8 cellular contexts compared by ENCODE assay signal in genomic region chr14:100213956-100214767, GRCh38. TPM values are rescaled to one million over a fixed set of nuclear protein-coding genes. Genes with fewer than 3 reads are reported as not detected.
DNase-seq lines count a peak whose midpoint lies in the region; ATAC-seq and TF ChIP-seq lines count a peak whose summit lies in the region.

No MANE protein-coding gene starts in this region.

- no peak for TF ChIP-seq RAD21 in IMR-90 (IDR thresholded peaks at IDR 0.05; ENCODE audit: low read length)

- peaks cover 7% of the 10 kb centered on the region for H3K4me1 ChIP-seq in IMR-90 (ENCODE audit: control insufficient read depth, insufficient read depth, low read length)
- peaks cover 11% of the 10 kb centered on the region for H3K4me1 ChIP-seq in OCI-LY1 (ENCODE audit: insufficient read depth, low read length, severe bottlenecking)
- H3K4me1 ChIP-seq in esophagus muscularis mucosa, result peaks cover 11 to 24% (median 19%) of the 10 kb centered on the region in 4 donors

- H3K18ac ChIP-seq in IMR-90 (ENCODE audit: low read depth, low read length), result peak overlapping the region; percentile 87; the same call in 1 of the 2 replicates

- peak overlapping the region; percentile 95 for H2AK9ac ChIP-seq in IMR-90 (replicated peaks; ENCODE audit: low read depth, low read length, poor library complexity)

- H3K4me3 ChIP-seq in IMR-90 (ENCODE audit: insufficient read depth, low read depth, low read length) (peak overlapping the region; percentile 95), OCI-LY1 (ENCODE audit: low read depth, low read length, poor library complexity, severe bottlenecking) (peak overlapping the region; percentile 73), esophagus muscularis mucosa (peak overlapping the region; percentile 90 to 98 (median 93))

- TF ChIP-seq POLR2A in IMR-90 (IDR thresholded peaks at IDR 0.05; ENCODE audit: low read depth, low read length) (peak; percentile 64), esophagus muscularis mucosa (IDR thresholded peaks at IDR 0.05; ENCODE audit: low read depth) (peak; percentile 53)

- H3K27ac Mint-ChIP-seq in stimulated activated effector memory CD8-positive, alpha-beta T cell treated with anti-CD3 and anti-CD28 coated beads, Interleukin-12 subunit alpha, Interleukin-12 subunit beta, amount 100 ng/mL, for 72 hours, result peak overlapping the region; percentile 91

- no peaks in the 10 kb centered on the region for H3K9me2 ChIP-seq in OCI-LY1 (ENCODE audit: low read depth, low read length)

- H3K79me1 ChIP-seq in IMR-90 (ENCODE audit: low read depth in 1 of 2, low read length in 2 of 2), result peaks cover 0 to 18% of the 10 kb centered on the region in 2 experiments; a peak in 3 of 4 replicates

- H3K4me1 Mint-ChIP-seq in stimulated activated effector memory CD8-positive, alpha-beta T cell treated with anti-CD3 and anti-CD28 coated beads, Interleukin-12 subunit alpha, Interleukin-12 subunit beta, amount 100 ng/mL, for 72 hours, result peaks cover 34% of the 10 kb centered on the region

- H3K27me3 ChIP-seq in IMR-90 (ENCODE audit: control insufficient read depth, insufficient read depth, low read length) (no peaks in the 10 kb centered on the region), OCI-LY1 (ENCODE audit: insufficient read depth, low read length) (no peaks in the 10 kb centered on the region), esophagus muscularis mucosa (no peaks in the 10 kb centered on the region)

- BruUV-seq in IMR-90 (replicated peaks; lab: Mats Ljungman, UMichigan), result no TSS peak

- H4K20me1 ChIP-seq in IMR-90 (ENCODE audit: insufficient read depth, low read length) (no peaks in the 10 kb centered on the region), OCI-LY1 (ENCODE audit: insufficient read depth, low read length) (no peaks in the 10 kb centered on the region)

- POLR2A ChIA-PET in IMR-90 (lab: Charles Lee; ENCODE audit: unreplicated experiment), result no interaction called here

- peak overlapping the region; percentile 84 for H3K14ac ChIP-seq in IMR-90 (replicated peaks; ENCODE audit: low read depth, low read length)

- peak overlapping the region; percentile 33; the same call in 1 of the 2 replicates for H2BK120ac ChIP-seq in IMR-90 (ENCODE audit: low read depth, low read length)

- H3K79me2 ChIP-seq in OCI-LY1 (ENCODE audit: insufficient read depth, low read length), result no peaks in the 10 kb centered on the region

- H4K91ac ChIP-seq in IMR-90 (ENCODE audit: insufficient read depth, low read depth, low read length), result peak overlapping the region; percentile 82

- H3K9me3 Mint-ChIP-seq in stimulated activated effector memory CD8-positive, alpha-beta T cell treated with anti-CD3 and anti-CD28 coated beads, Interleukin-12 subunit alpha, Interleukin-12 subunit beta, amount 100 ng/mL, for 72 hours, result no peaks in the 10 kb centered on the region

- intact Hi-C loops in IMR-90 (cut with micrococcal nuclease) (no loop called here), esophagus muscularis mucosa (cut with DNase I) (loop anchor here (2.0 kb wide), 1 partner anchor 23 kb away; no protein-coding TSS in a partner anchor)

- peak overlapping the region; percentile 35; the same call in 1 of the 2 replicates for H2AK5ac ChIP-seq in IMR-90 (ENCODE audit: low read depth, low read length)

- no peaks in the 10 kb centered on the region; the same call in 1 of the 2 replicates for H3K9me1 ChIP-seq in IMR-90 (ENCODE audit: insufficient read depth, low read length)

- no peak overlapping the region for H2BK5ac ChIP-seq in IMR-90 (ENCODE audit: low read depth, low read length, poor library complexity, severe bottlenecking)

- in situ Hi-C loops in IMR-90 (cut with MboI; ENCODE audit: low sequenced_read_pairs), result no loop called here

- H4K5ac ChIP-seq in IMR-90 (ENCODE audit: low read depth, low read length), result peak overlapping the region; percentile 95

- H3F3A ChIP-seq in OCI-LY1 (ENCODE audit: insufficient read depth, low read length), result no peaks in the 10 kb centered on the region

- TF ChIP-seq CTCF in IMR-90 (conservative IDR thresholded peaks at IDR 0.05; ENCODE audit: low read depth, low read length), result no peak
- no peak for TF ChIP-seq CTCF in OCI-LY1 (IDR thresholded peaks at IDR 0.05; ENCODE audit: low read length)
- TF ChIP-seq CTCF in esophagus muscularis mucosa (IDR thresholded peaks at IDR 0.05), result no peak

- dilution Hi-C loops in IMR-90 (cut with HindIII; ENCODE audit: low sequenced_read_pairs, unreplicated experiment), result no loop called here

- H3K4me2 ChIP-seq in IMR-90 (ENCODE audit: low read depth, low read length) (peak overlapping the region; percentile 97), OCI-LY1 (ENCODE audit: low read length) (peak overlapping the region; percentile 77)

- DNase-seq in DMS114 treated with DMSO at 0.1 percent for 48 hours (lab: John Stamatoyannopoulos, UW; ENCODE audit: unreplicated experiment), result peak; percentile 58
- peak; percentile 37 for DNase-seq in IMR-90
- peak; percentile 95 for DNase-seq in activated T-cell treated with anti-CD3 and anti-CD28 coated beads for 48 hours (ENCODE audit: low read depth)
- peak; percentile 95 for DNase-seq in esophagus muscularis mucosa (ENCODE audit: extremely low spot score)
- peak; percentile 70 for DNase-seq in myocyte (ENCODE audit: low read depth)
- peak; percentile 84 to 92 for DNase-seq in stimulated activated effector memory CD8-positive, alpha-beta T cell treated with anti-CD3 and anti-CD28 coated beads, Interleukin-12 subunit alpha, Interleukin-12 subunit beta, amount 100 ng/mL, for 72 hours (ENCODE audit: low spot score in 2 of 2)

- peak overlapping the region; percentile 30; the same call in 1 of the 2 replicates for H3K56ac ChIP-seq in IMR-90 (ENCODE audit: extremely low read depth, insufficient read depth, low read length)

- 2% methylated on average over 23 of the region's 90 CpGs; no CpG with 5 or more reads in 1 of the 2 experiments for WGBS in IMR-90 (ENCODE audit: extremely low coverage in 2 of 2, insufficient read length in 1 of 2), 2 experiments
- WGBS in esophagus muscularis mucosa, result 9% methylated on average over 7 of the region's 90 CpGs

- CTCF ChIA-PET in IMR-90 (lab: Yijun Ruan, JAX), result interaction anchor here (0.8 to 1.1 kb wide), 2 partner anchors 19 to 23 kb away, joined by 3 read pairs; no protein-coding TSS in a partner anchor

- no peak overlapping the region for H2BK15ac ChIP-seq in IMR-90 (ENCODE audit: low read depth, low read length)

- no peaks in the 10 kb centered on the region for H3K9me3 ChIP-seq in IMR-90 (ENCODE audit: control insufficient read depth, insufficient read depth, low read length)
- H3K9me3 ChIP-seq in OCI-LY1 (ENCODE audit: low read length), result no peaks in the 10 kb centered on the region
- no peaks in the 10 kb centered on the region for H3K9me3 ChIP-seq in esophagus muscularis mucosa

- H2AFZ ChIP-seq in IMR-90 (replicated peaks; ENCODE audit: low read length, poor library complexity) (peak overlapping the region; percentile 96), OCI-LY1 (ENCODE audit: low read length) (no peak overlapping the region)

- H2BK20ac ChIP-seq in IMR-90 (ENCODE audit: low read depth, low read length), result no peak overlapping the region

- H3K4me3 Mint-ChIP-seq in stimulated activated effector memory CD8-positive, alpha-beta T cell treated with anti-CD3 and anti-CD28 coated beads, Interleukin-12 subunit alpha, Interleukin-12 subunit beta, amount 100 ng/mL, for 72 hours, result peak overlapping the region; percentile 76

- H3K4ac ChIP-seq in IMR-90 (ENCODE audit: low read depth, low read length), result peak overlapping the region; percentile 66

- H3K9ac ChIP-seq in IMR-90 (ENCODE audit: low read depth, low read length), result peak overlapping the region; percentile 78
- peak overlapping the region; percentile 84 for H3K9ac ChIP-seq in OCI-LY1 (ENCODE audit: low read length)

- peaks cover 5% of the 10 kb centered on the region for H3K36me3 Mint-ChIP-seq in stimulated activated effector memory CD8-positive, alpha-beta T cell treated with anti-CD3 and anti-CD28 coated beads, Interleukin-12 subunit alpha, Interleukin-12 subunit beta, amount 100 ng/mL, for 72 hours

- peak; percentile 94 for ATAC-seq in GM21529 (IDR thresholded peaks at IDR 0.05; ENCODE audit: unreplicated experiment)
- peak; percentile 96 for ATAC-seq in IMR-90 (ENCODE audit: low read depth)
- peak; percentile 95 for ATAC-seq in stimulated activated effector memory CD8-positive, alpha-beta T cell treated with anti-CD3 and anti-CD28 coated beads, Interleukin-12 subunit alpha, Interleukin-12 subunit beta, amount 100 ng/mL, for 72 hours

- TF ChIP-seq EP300 in esophagus muscularis mucosa (IDR thresholded peaks at IDR 0.05), result no peak

- H3K23ac ChIP-seq in IMR-90 (ENCODE audit: low read depth, low read length), result peak overlapping the region; percentile 56; the same call in 1 of the 2 replicates

- H4K8ac ChIP-seq in IMR-90 (ENCODE audit: low read depth in 2 of 2, low read length in 2 of 2), result peak overlapping the region; percentile 73 to 82

- H3K27ac ChIP-seq in IMR-90 (ENCODE audit: insufficient read depth, low read length) (peak overlapping the region; percentile 83), OCI-LY1 (ENCODE audit: low read depth, low read length, poor library complexity, severe bottlenecking) (no peak overlapping the region), esophagus muscularis mucosa (replicated peaks in 1 of 4) (peak overlapping the region; percentile 96 to 99 (median 98))

- H3K36me3 ChIP-seq in IMR-90 (ENCODE audit: control insufficient read depth, insufficient read depth, low read length) (no peaks in the 10 kb centered on the region), OCI-LY1 (ENCODE audit: insufficient read depth, low read length) (no peaks in the 10 kb centered on the region), esophagus muscularis mucosa (no peaks in the 10 kb centered on the region)

TF ChIP-seq in IMR-90, 13 proteins besides CTCF, POLR2A, EP300 and RAD21 (continues in another document):
- no peak for TF ChIP-seq MAFK (IDR thresholded peaks at IDR 0.05; ENCODE audit: low read depth, low read length)

RNA-seq across cellular contexts. Expression of gene YY1, which starts 24.8 kb away (rescaled TPM):
- total RNA-seq in IMR-90 (2012; rRNA removed) (26.7 and 29.9 TPM in 2 replicates), esophagus muscularis mucosa (10 to 100 TPM; 54.8 to 83.4 (median 62.7) TPM), myocyte (39.3 and 39.9 TPM in 2 replicates)
- 21.1 and 21.7 TPM in 2 replicates for polyA plus RNA-seq in IMR-90 (2012; rRNA removed)
- 14.4 and 15.6 TPM in 2 replicates for polyA plus RNA-seq in IMR-90 (2012; cell fraction: cytosol; rRNA removed)
- polyA plus RNA-seq in IMR-90 (2012; cell fraction: nucleus; rRNA removed; ENCODE audit: low replicate concordance), result 20.1 and 46.1 TPM in 2 replicates
- 41.0 TPM for polyA plus RNA-seq in myocyte (2012)

RNA-seq across cellular contexts. Expression of gene DEGS2, which starts 54.7 kb away (rescaled TPM):
- total RNA-seq in IMR-90 (2012; rRNA removed) (not detected in 2 replicates), esophagus muscularis mucosa (under 1 TPM in 3 of 4 donors, not detected in 1; 0.06 to 0.33 (median 0.11) TPM), myocyte (0.11 and 0.16 TPM in 2 replicates)
- not detected in 2 replicates for polyA plus RNA-seq in IMR-90 (2012; rRNA removed)
- 0.01 TPM in 1 of 2 replicates, not detected in the other for polyA plus RNA-seq in IMR-90 (2012; cell fraction: cytosol; rRNA removed)
- 0.02 and 0.14 TPM in 2 replicates for polyA plus RNA-seq in IMR-90 (2012; cell fraction: nucleus; rRNA removed; ENCODE audit: low replicate concordance)
- polyA plus RNA-seq in myocyte (2012), result 0.23 TPM

Comparison
In these comparisons a context has a peak if more than half of its experiments do, and no peak if none do; other contexts are left out.
1. DNase-seq: peak in every context shown above with its lines; median percentile 95 in activated T-cell treated with anti-CD3 and anti-CD28 coated beads for 48 hours; 95 in esophagus muscularis mucosa; 88 in stimulated activated effector memory CD8-positive, alpha-beta T cell treated with anti-CD3 and anti-CD28 coated beads, Interleukin-12 subunit alpha, Interleukin-12 subunit beta, amount 100 ng/mL, for 72 hours; 70 in myocyte; 58 in DMS114 treated with DMSO at 0.1 percent for 48 hours; 37 in IMR-90.